ENCODE assay signal across 1 cellular context in the genomic region with DNA sequence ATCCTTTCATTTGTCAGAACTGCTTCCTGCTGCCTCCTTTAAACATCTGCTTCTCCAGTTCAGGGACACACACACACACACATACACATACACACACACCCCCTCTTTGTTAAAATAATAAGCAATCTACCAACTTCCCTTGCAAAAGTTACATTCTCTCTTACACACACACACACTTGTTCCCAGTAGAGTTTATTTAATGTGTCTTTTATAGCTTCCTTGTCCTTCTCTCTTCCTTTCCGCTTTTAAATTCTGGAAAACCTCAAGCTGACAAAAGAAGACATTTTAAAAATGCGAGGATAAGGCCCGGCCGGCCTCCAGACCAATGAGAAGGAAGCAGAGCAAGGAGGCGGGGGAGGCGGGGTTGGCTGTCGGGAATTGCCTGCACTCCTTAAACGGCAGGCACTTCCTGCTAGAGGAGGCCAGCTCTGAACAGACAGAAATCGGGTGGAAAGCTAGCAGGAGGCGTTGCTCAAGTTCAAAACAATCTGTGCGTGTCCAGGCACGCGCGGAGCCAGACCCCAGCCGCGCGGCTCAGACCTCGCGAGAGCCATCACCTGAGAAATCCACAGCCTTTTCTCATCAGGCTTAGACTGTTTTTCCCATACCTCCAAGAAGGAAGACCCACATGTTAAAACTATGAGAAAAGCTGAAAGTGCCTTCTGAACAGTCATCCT.
TF ChIP-seq lines count a peak whose summit lies in the region.

No MANE protein-coding gene starts in this region.

TF ChIP-seq in H1, 55 proteins besides CTCF, POLR2A, EP300 and RAD21 (continued from another document):
- 0 out of 4 replicates have a peak, but pooled peaks of 1 of the 2 experiments have one; percentile 50 for TF ChIP-seq SIN3A (conservative IDR thresholded peaks at IDR 0.05 in 1 of 2, IDR thresholded peaks at IDR 0.05 in 1 of 2; ENCODE audit: low read depth in 1 of 2, low read length in 2 of 2)
- TF ChIP-seq HDAC2 (IDR thresholded peaks at IDR 0.05; ENCODE audit: borderline replicate concordance in 1 of 2, low read depth in 2 of 2, low read length in 2 of 2) = peak in 1 of 2 experiments; percentile 51; a peak in 1 of 4 replicates
- no peak for TF ChIP-seq JUN (IDR thresholded peaks at IDR 0.05; ENCODE audit: low read depth, low read length)
- TF ChIP-seq ZNF274 (IDR thresholded peaks at IDR 0.05; ENCODE audit: borderline replicate concordance, extremely low read depth, low read length) = no peak
- peak; percentile 70; the same call in 1 of the 2 replicates for TF ChIP-seq TBP (IDR thresholded peaks at IDR 0.05; ENCODE audit: low read depth, low read length)
